ENCODE assay signal across 1 cellular context in the genomic region with DNA sequence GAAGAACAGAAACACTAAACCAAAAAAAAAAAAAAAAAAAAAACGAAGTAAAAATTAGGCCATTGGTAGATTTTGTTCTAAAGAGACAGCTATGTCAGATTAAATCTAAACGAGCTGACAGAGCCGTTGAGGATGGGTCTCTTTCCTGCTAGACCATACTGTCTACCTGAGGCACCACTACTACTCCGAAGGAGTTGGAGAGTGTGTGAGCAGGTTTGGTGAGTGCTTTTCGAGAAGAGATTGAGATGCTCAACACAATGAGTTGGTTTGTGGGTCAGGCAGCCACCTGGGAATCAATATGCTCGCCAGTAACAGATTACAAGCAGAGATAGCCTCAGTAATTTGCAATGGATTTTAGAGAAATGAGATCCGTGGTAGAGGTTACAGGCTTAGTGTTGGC.
TF ChIP-seq lines count a peak whose summit lies in the region.

No MANE protein-coding gene starts in this region.

TF ChIP-seq in IMR-90, 13 proteins besides CTCF, POLR2A, EP300 and RAD21 (continued from another document):
- TF ChIP-seq RFX5 (IDR thresholded peaks at IDR 0.05; ENCODE audit: low read depth, low read length), result no peak
- no peak for TF ChIP-seq CHD1 (IDR thresholded peaks at IDR 0.05; ENCODE audit: low read depth, low read length)
- no peak for TF ChIP-seq MAFK (IDR thresholded peaks at IDR 0.05; ENCODE audit: low read depth, low read length)
- TF ChIP-seq MAZ (IDR thresholded peaks at IDR 0.05; ENCODE audit: borderline replicate concordance, low read depth, low read length), result no peak
- TF ChIP-seq MXI1 (IDR thresholded peaks at IDR 0.05; ENCODE audit: borderline replicate concordance, low read depth, low read length), result no peak
TF ChIP-seq in IMR-90: peak in this region for 0.
